In genomic region chr7:135964254-135964653, GRCh38 we compare ENCODE assay signal across 18 cellular contexts. TPM values are rescaled to one million over a fixed set of nuclear protein-coding genes. Genes with fewer than 3 reads are reported as not detected.
A peak's percentile ranks its signal among the peaks of the same experiment; 100 is the strongest.
DNase-seq lines count a peak whose midpoint lies in the region; ATAC-seq, FAIRE-seq and TF ChIP-seq lines count a peak whose summit lies in the region.
"Had no signal": no experiment of that assay in that cellular context is flagged by ENCODE, and none has a peak within 500 bp of the region (broad histone marks: within the 10 kb centered on the region; RNA-seq: fewer than 3 reads in every experiment).

No MANE protein-coding gene starts in this region.

- no peaks in the 10 kb centered on the region for H3K27me3 Mint-ChIP-seq in stimulated activated memory B cell treated with anti-CD40 and anti-IgM and Interleukin-4, amounts not matched to agents 10 μg/mL and 1 μg/mL and 100 μg/mL, for 72 hours
- H3K27me3 Mint-ChIP-seq: activated CD4-positive, alpha-beta T cell treated with anti-CD3 and anti-CD28 coated beads for 36 hours had no signal

- FAIRE-seq in GM12891 (lab: Jason Lieb, UNC), result peak; percentile 26

- no peak for TF ChIP-seq CTCF in fibroblast of the aortic adventitia (IDR thresholded peaks at IDR 0.05; ENCODE audit: insufficient read depth, low read length)

- H3K4me1 Mint-ChIP-seq in stimulated activated memory B cell treated with anti-CD40 and anti-IgM and Interleukin-4, amounts not matched to agents 10 μg/mL and 1 μg/mL and 100 μg/mL, for 72 hours, result peaks cover 83% of the 10 kb centered on the region
- H3K4me1 Mint-ChIP-seq: neural progenitor cell had no signal

- H3K9me3 Mint-ChIP-seq in stimulated activated memory B cell treated with anti-CD40 and anti-IgM and Interleukin-4, amounts not matched to agents 10 μg/mL and 1 μg/mL and 100 μg/mL, for 72 hours, result no peaks in the 10 kb centered on the region
- H3K9me3 Mint-ChIP-seq: neural progenitor cell had no signal

- TF ChIP-seq POLR2A in GM12891 (IDR thresholded peaks at IDR 0.05; ENCODE audit: low read depth, low read length), result no peak

- ATAC-seq in stimulated activated memory B cell treated with anti-CD40 and anti-IgM and Interleukin-4, amounts not matched to agents 10 μg/mL and 1 μg/mL and 100 μg/mL, for 72 hours, result no peak
- no peak for ATAC-seq in HG03442 (IDR thresholded peaks at IDR 0.05; ENCODE audit: unreplicated experiment)
- ATAC-seq: activated CD4-positive, alpha-beta T cell treated with anti-CD3 and anti-CD28 coated beads for 36 hours had no signal

- DNase-seq in GM12891 (ENCODE audit: insufficient read length, low spot score) (no peak), OCI-M1 (lab: John Stamatoyannopoulos, UW) (peak; percentile 29), fibroblast of the aortic adventitia (ENCODE audit: low read depth) (peak; percentile 57), NCI-H1092 (lab: John Stamatoyannopoulos, UW) (no peak), epidermal melanocyte (ENCODE audit: insufficient read length, low spot score) (no peak)
- DNase-seq: activated CD4-positive, alpha-beta T cell treated with anti-CD3 and anti-CD28 coated beads for 36 hours; activated naive CD4-positive, alpha-beta T cell treated with anti-CD3 and anti-CD28 coated beads, Interleukin-2, amount 50 U/mL, for 16 hours; esophagus squamous epithelium; mammary epithelial cell; MV-4-11; NCI-H748 treated with DMSO at 0.1 percent for 48 hours; right cardiac atrium; stimulated activated CD4-positive, alpha-beta T cell treated with anti-CD3 and anti-CD28 coated beads, Interleukin-2, amount 100 ng/mL, for 24 hours had no signal

- no peak overlapping the region for H3K27ac Mint-ChIP-seq in stimulated activated memory B cell treated with anti-CD40 and anti-IgM and Interleukin-4, amounts not matched to agents 10 μg/mL and 1 μg/mL and 100 μg/mL, for 72 hours
- H3K27ac Mint-ChIP-seq: activated CD4-positive, alpha-beta T cell treated with anti-CD3 and anti-CD28 coated beads for 36 hours; neural progenitor cell had no signal

- H3K36me3 Mint-ChIP-seq in stimulated activated memory B cell treated with anti-CD40 and anti-IgM and Interleukin-4, amounts not matched to agents 10 μg/mL and 1 μg/mL and 100 μg/mL, for 72 hours, result peaks cover 29% of the 10 kb centered on the region
- H3K36me3 Mint-ChIP-seq: neural progenitor cell had no signal

- H3K4me3 Mint-ChIP-seq in stimulated activated memory B cell treated with anti-CD40 and anti-IgM and Interleukin-4, amounts not matched to agents 10 μg/mL and 1 μg/mL and 100 μg/mL, for 72 hours, result peak overlapping the region; percentile 23
- H3K4me3 Mint-ChIP-seq: activated CD4-positive, alpha-beta T cell treated with anti-CD3 and anti-CD28 coated beads for 36 hours; neural progenitor cell had no signal

- peak overlapping the region; percentile 38 for H3K4me3 ChIP-seq in fibroblast of the aortic adventitia (ENCODE audit: low read depth, low read length)
- H3K4me3 ChIP-seq: esophagus squamous epithelium, HAP-1, neural progenitor cell, suprapubic skin had no signal

TF ChIP-seq in GM12891, 5 proteins besides CTCF, POLR2A, EP300 and RAD21:
- TF ChIP-seq TAF1 (IDR thresholded peaks at IDR 0.05; ENCODE audit: low read depth, low read length) (no peak), POU2F2 (IDR thresholded peaks at IDR 0.05; ENCODE audit: low read depth, low read length) (no peak), POLR2AphosphoS5 (IDR thresholded peaks at IDR 0.05; ENCODE audit: low read depth, low read length) (no peak), PAX5 (IDR thresholded peaks at IDR 0.05; ENCODE audit: insufficient read depth, low read length, severe bottlenecking) (no peak), SPI1 (IDR thresholded peaks at IDR 0.05; ENCODE audit: low read depth, low read length) (no peak)

RNA-seq across cellular contexts. Expression of gene MTPN, which starts 12.9 kb away (rescaled TPM):
- 47.1 TPM for polyA plus RNA-seq in GM12891 (2012; ENCODE audit: low read depth, missing spikeins)
- 87.7 and 172 TPM in 2 replicates for total RNA-seq in fibroblast of the aortic adventitia (ENCODE audit: low replicate concordance)

Comparison
In these comparisons a context has a peak if more than half of its experiments do, and no peak if none do; other contexts are left out.
1. DNase-seq: peak in OCI-M1 (single experiment) and fibroblast of the aortic adventitia (single experiment); none in GM12891 (single experiment), NCI-H1092 (single experiment) and epidermal melanocyte (single experiment).